8 cellular contexts compared by ENCODE assay signal in the genomic region with DNA sequence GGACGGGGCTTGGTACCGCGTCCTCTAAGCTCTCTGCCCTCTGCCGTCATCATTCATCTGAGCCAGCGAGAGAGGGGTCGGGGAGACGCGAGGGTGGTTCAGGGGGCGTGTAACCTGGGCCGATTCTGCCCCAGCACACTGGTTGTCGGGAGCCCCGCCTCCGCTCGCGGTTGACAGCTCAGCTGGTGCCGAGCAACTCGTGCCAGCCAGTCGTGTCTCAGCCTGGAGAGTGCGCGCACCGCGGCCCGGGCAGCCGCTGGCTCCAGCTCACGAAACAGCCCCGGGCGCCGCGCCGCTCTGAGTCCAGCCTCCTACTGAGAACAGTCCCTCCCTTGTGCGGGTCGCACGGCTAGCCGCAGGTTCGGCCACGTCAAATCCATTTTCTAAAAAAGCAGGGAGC. TPM values are rescaled to one million over a fixed set of nuclear protein-coding genes. Genes with fewer than 3 reads are reported as not detected.
A peak's percentile ranks its signal among the peaks of the same experiment; 100 is the strongest.
DNase-seq lines count a peak whose midpoint lies in the region; ATAC-seq and TF ChIP-seq lines count a peak whose summit lies in the region.
"Not testable (repeated sequence)": the region's sequence is repeated elsewhere in the genome, so short reads cannot be mapped to it uniquely, and the experiment has no call there.

A gene (plus strand): TSS at position 209 of the 400 bp plus-strand sequence. CDS start 347 bp downstream, outside the sequence.

- not testable (repeated sequence) for TF ChIP-seq EP300 in esophagus muscularis mucosa (IDR thresholded peaks at IDR 0.05)

- not testable (repeated sequence) for H3K9ac ChIP-seq in skeletal muscle tissue (ENCODE audit: low read depth in 1 of 3, low read length in 3 of 3)

- 0% methylated on average over 5 of the region's 36 CpGs for WGBS in esophagus muscularis mucosa

- not testable (repeated sequence) for H4K20me1 ChIP-seq in OCI-LY7 (ENCODE audit: insufficient read depth, low read length)

- not testable (repeated sequence) for H3K4me1 ChIP-seq in CD8-positive, alpha-beta T cell (ENCODE audit: insufficient read depth, low read length); OCI-LY7 (ENCODE audit: insufficient read depth, low read length, poor library complexity, severe bottlenecking); esophagus muscularis mucosa; lower lobe of right lung; skeletal muscle tissue (ENCODE audit: control insufficient read depth in 3 of 3, insufficient read depth in 3 of 3, low read length in 3 of 3)

- POLR2A ChIA-PET in CD8-positive, alpha-beta T cell (lab: Charles Lee); OCI-LY7 (lab: Charles Lee): not testable (repeated sequence)

- not testable (repeated sequence) for H3K9me2 ChIP-seq in OCI-LY7 (ENCODE audit: insufficient read depth, low read length)

- BruUV-seq in OCI-LY7 (replicated peaks; lab: Mats Ljungman, UMichigan): not testable (repeated sequence)

- H3K9me3 ChIP-seq in CD8-positive, alpha-beta T cell (ENCODE audit: low read length); OCI-LY7 (ENCODE audit: low read length); esophagus muscularis mucosa; lower lobe of right lung; skeletal muscle tissue (ENCODE audit: control insufficient read depth in 3 of 3, low read length in 3 of 3): not testable (repeated sequence)

- H3K4me3 ChIP-seq in CD8-positive, alpha-beta T cell (ENCODE audit: low read depth, low read length); OCI-LY7 (ENCODE audit: low read depth, low read length, poor library complexity, severe bottlenecking); skeletal muscle tissue (ENCODE audit: low read length in 3 of 3): not testable (repeated sequence)
- H3K4me3 ChIP-seq in esophagus muscularis mucosa: peak within 1 kb of the TSS in 1 of 4 donors; percentile 34
- peak within 1 kb of the TSS; percentile 25 for H3K4me3 ChIP-seq in lower lobe of right lung

- intact Hi-C loops in CD8-positive, alpha-beta T cell (cut with DNase I, micrococcal nuclease); OCI-LY7 (cut with micrococcal nuclease; ENCODE audit: unreplicated experiment); esophagus muscularis mucosa (cut with DNase I); lower lobe of right lung (cut with DNase I): not testable (repeated sequence)

- not testable (repeated sequence) for TF ChIP-seq POLR2A in esophagus muscularis mucosa (IDR thresholded peaks at IDR 0.05; ENCODE audit: low read depth)

- not testable (repeated sequence) for H3K36me3 Mint-ChIP-seq in CD8-positive, alpha-beta T cell; stimulated activated naive B cell treated with anti-CD40 and anti-IgM and Interleukin-4, amounts not matched to agents 10 μg/mL and 1 μg/mL and 100 μg/mL, for 72 hours

- not testable (repeated sequence) for H3K27me3 ChIP-seq in CD8-positive, alpha-beta T cell (ENCODE audit: insufficient read depth, low read length); esophagus muscularis mucosa; lower lobe of right lung (ENCODE audit: low read depth); skeletal muscle tissue (ENCODE audit: control insufficient read depth in 3 of 3, insufficient read depth in 3 of 3, low read length in 3 of 3)

- TF ChIP-seq CTCF in CD8-positive, alpha-beta T cell (IDR thresholded peaks at IDR 0.05); OCI-LY7 (conservative IDR thresholded peaks at IDR 0.05; ENCODE audit: low read length); esophagus muscularis mucosa (IDR thresholded peaks at IDR 0.05); lower lobe of right lung (IDR thresholded peaks at IDR 0.05): not testable (repeated sequence)

- H3K9me3 Mint-ChIP-seq in CD8-positive, alpha-beta T cell; stimulated activated naive B cell treated with anti-CD40 and anti-IgM and Interleukin-4, amounts not matched to agents 10 μg/mL and 1 μg/mL and 100 μg/mL, for 72 hours: not testable (repeated sequence)

- ATAC-seq in CD8-positive, alpha-beta T cell: peak; percentile 97
- peak; percentile 97 for ATAC-seq in lower lobe of right lung
- ATAC-seq in stimulated activated naive B cell treated with anti-CD40 and anti-IgM and Interleukin-4, amounts not matched to agents 10 μg/mL and 1 μg/mL and 100 μg/mL, for 72 hours (replicated peaks): peak; percentile 94 to 95

- H2AFZ ChIP-seq in OCI-LY7 (ENCODE audit: low read length): not testable (repeated sequence)

- not testable (repeated sequence) for H3K36me3 ChIP-seq in CD8-positive, alpha-beta T cell (ENCODE audit: insufficient read depth, low read length); OCI-LY7 (ENCODE audit: insufficient read depth, low read length); esophagus muscularis mucosa; lower lobe of right lung; skeletal muscle tissue (ENCODE audit: control insufficient read depth in 3 of 3, insufficient read depth in 3 of 3, low read length in 3 of 3)

- H3K4me2 ChIP-seq in OCI-LY7 (ENCODE audit: low read length): not testable (repeated sequence)

- not testable (repeated sequence) for H3K79me2 ChIP-seq in OCI-LY7 (ENCODE audit: insufficient read depth, low read depth, low read length)

- peak within 1 kb of the TSS; percentile 56 for H3K4me3 Mint-ChIP-seq in CD8-positive, alpha-beta T cell
- peak within 1 kb of the TSS; percentile 76 to 82 for H3K4me3 Mint-ChIP-seq in stimulated activated naive B cell treated with anti-CD40 and anti-IgM and Interleukin-4, amounts not matched to agents 10 μg/mL and 1 μg/mL and 100 μg/mL, for 72 hours

- H3K4me1 Mint-ChIP-seq in CD8-positive, alpha-beta T cell (ENCODE audit: low read depth); stimulated activated naive B cell treated with anti-CD40 and anti-IgM and Interleukin-4, amounts not matched to agents 10 μg/mL and 1 μg/mL and 100 μg/mL, for 72 hours: not testable (repeated sequence)

- CTCF ChIA-PET in CD8-positive, alpha-beta T cell (lab: Charles Lee); OCI-LY7 (lab: Charles Lee; ENCODE audit: unreplicated experiment): not testable (repeated sequence)

- not testable (repeated sequence) for H3K27ac ChIP-seq in CD8-positive, alpha-beta T cell (ENCODE audit: low read depth, low read length); OCI-LY7 (ENCODE audit: low read depth, low read length, poor library complexity, severe bottlenecking); esophagus muscularis mucosa (replicated peaks in 1 of 4); lower lobe of right lung; skeletal muscle tissue (ENCODE audit: low read depth, low read length)

- not testable (repeated sequence) for H3K27ac Mint-ChIP-seq in CD8-positive, alpha-beta T cell; stimulated activated naive B cell treated with anti-CD40 and anti-IgM and Interleukin-4, amounts not matched to agents 10 μg/mL and 1 μg/mL and 100 μg/mL, for 72 hours

- H3K27me3 Mint-ChIP-seq in CD8-positive, alpha-beta T cell (ENCODE audit: low read depth); stimulated activated naive B cell treated with anti-CD40 and anti-IgM and Interleukin-4, amounts not matched to agents 10 μg/mL and 1 μg/mL and 100 μg/mL, for 72 hours: not testable (repeated sequence)

- DNase-seq in CD8-positive, alpha-beta T cell: peak in 6 of 7 experiments; percentile 0 to 62 (median 21)
- not testable (repeated sequence) for DNase-seq in OCI-LY7 (ENCODE audit: low spot score); esophagus muscularis mucosa (ENCODE audit: extremely low spot score)
- peak; percentile 29 to 39 for DNase-seq in activated CD4-positive, alpha-beta T cell treated with anti-CD3 and anti-CD28 coated beads, Interleukin-2, amount 50 U/mL, for 48 hours
- DNase-seq in activated naive CD4-positive, alpha-beta T cell treated with anti-CD3 and anti-CD28 coated beads, Interleukin-2, amount 50 U/mL, for 16 hours: peak; percentile 50
- peak; percentile 69 for DNase-seq in lower lobe of right lung
- peak; percentile 9 for DNase-seq in stimulated activated naive B cell treated with anti-CD40 and anti-IgM and Interleukin-4, amounts not matched to agents 10 μg/mL and 1 μg/mL and 100 μg/mL, for 72 hours

RNA-seq across cellular contexts. Expression of the gene that starts here (rescaled TPM):
- 10 to 100 TPM; 20.4 to 25.3 TPM for total RNA-seq in CD8-positive, alpha-beta T cell
- 42.8 and 52.2 TPM in 2 replicates for total RNA-seq in OCI-LY7 (2014; rRNA removed; shearing (Covaris generic))
- total RNA-seq in OCI-LY7 (2022): 37.5 and 51.6 TPM in 2 replicates
- 100 to 1,000 TPM; 117 to 200 (median 169) TPM for total RNA-seq in esophagus muscularis mucosa
- total RNA-seq in lower lobe of right lung: 153 TPM
- 605 TPM for total RNA-seq in skeletal muscle tissue
